ENCODE assay signal across 13 cellular contexts in genomic region chr6:160391419-160392116, GRCh38. TPM values are rescaled to one million over a fixed set of nuclear protein-coding genes. Genes with fewer than 3 reads are reported as not detected.
DNase-seq lines count a peak whose midpoint lies in the region; ATAC-seq and TF ChIP-seq lines count a peak whose summit lies in the region.
"Had no signal": no experiment of that assay in that cellular context is flagged by ENCODE, and none has a peak within 500 bp of the region (broad histone marks: within the 10 kb centered on the region; RNA-seq: fewer than 3 reads in every experiment).

No MANE protein-coding gene starts in this region.

- dilution Hi-C loops in mammary epithelial cell (cut with HindIII; ENCODE audit: low sequenced_read_pairs), result no loop called here

- 2% methylated on average over 7 of the region's 7 CpGs for WGBS in SK-N-SH (ENCODE audit: low lambda C conversion rate)
- WGBS in mammary epithelial cell (ENCODE audit: low coverage, missing lambda C conversion rate), result 33% methylated on average over 7 of the region's 7 CpGs
- WGBS in aorta, 2 donors, result 52 to 56% methylated on average over 7 of the region's 7 CpGs

- H2AFZ ChIP-seq in SK-N-SH (ENCODE audit: low read depth), result no peak overlapping the region
- peak overlapping the region; percentile 60 for H2AFZ ChIP-seq in mammary epithelial cell (ENCODE audit: low read depth, low read length)

- TF ChIP-seq RAD21 in SK-N-SH (IDR thresholded peaks at IDR 0.05; ENCODE audit: low read length), result no peak

- H3K4me1 ChIP-seq in SK-N-SH (ENCODE audit: control insufficient read depth in 1 of 2, insufficient read depth in 2 of 2, low read depth in 1 of 2, low read length in 1 of 2) (no peaks in the 10 kb centered on the region), mammary epithelial cell (ENCODE audit: insufficient read depth, low read length) (peaks cover 52% of the 10 kb centered on the region), mucosa of descending colon (ENCODE audit: low read depth) (peaks cover 7% of the 10 kb centered on the region), aorta (ENCODE audit: control insufficient read depth in 1 of 2, insufficient read depth in 2 of 2, low read length in 2 of 2) (peaks cover 11 to 26% of the 10 kb centered on the region in 2 donors), left ventricle myocardium inferior (no peaks in the 10 kb centered on the region)

- H3K4me3 ChIP-seq in SK-N-SH (ENCODE audit: low read depth in 2 of 2, low read length in 1 of 2) (no peak overlapping the region), mammary epithelial cell (replicated peaks in 1 of 3; ENCODE audit: insufficient read depth in 1 of 3, low read depth in 2 of 3, low read length in 3 of 3) (peak overlapping the region in 1 of 3 experiments; percentile 12), mucosa of descending colon (no peak overlapping the region), aorta (ENCODE audit: low read length in 2 of 2) (no peak overlapping the region), left ventricle myocardium inferior (no peak overlapping the region)

- H3K4me2 ChIP-seq in SK-N-SH (no peak overlapping the region), mammary epithelial cell (ENCODE audit: insufficient read depth, low read depth, low read length) (peak overlapping the region; percentile 77)

- no peaks in the 10 kb centered on the region for H3F3A ChIP-seq in SK-N-SH (replicated peaks; ENCODE audit: insufficient read depth)

- no peak for TF ChIP-seq CTCF in SK-N-SH (IDR thresholded peaks at IDR 0.05)
- TF ChIP-seq CTCF in mammary epithelial cell (conservative IDR thresholded peaks at IDR 0.05 in 1 of 2, IDR thresholded peaks at IDR 0.05 in 1 of 2; ENCODE audit: extremely low read depth in 1 of 2, insufficient read depth in 1 of 2, low read depth in 1 of 2, low read length in 2 of 2), result no peak
- TF ChIP-seq CTCF in mucosa of descending colon (IDR thresholded peaks at IDR 0.05), result no peak
- no peak for TF ChIP-seq CTCF in left ventricle myocardium inferior (IDR thresholded peaks at IDR 0.05; ENCODE audit: borderline replicate concordance)

- no peaks in the 10 kb centered on the region for H3K79me2 ChIP-seq in SK-N-SH (ENCODE audit: insufficient read depth)
- no peaks in the 10 kb centered on the region for H3K79me2 ChIP-seq in mammary epithelial cell (ENCODE audit: insufficient read depth, low read length)

- H4K20me1 ChIP-seq in SK-N-SH (ENCODE audit: insufficient read depth) (no peaks in the 10 kb centered on the region), mammary epithelial cell (ENCODE audit: insufficient read depth, low read length) (no peaks in the 10 kb centered on the region)

- CTCF ChIA-PET in SK-N-SH (lab: Yijun Ruan, JAX) (no interaction called here), mammary epithelial cell (lab: Charles Lee; ENCODE audit: low non-redundant PET) (no interaction called here)

- H3K27me3 ChIP-seq in SK-N-SH (ENCODE audit: insufficient read depth) (no peaks in the 10 kb centered on the region), mammary epithelial cell (ENCODE audit: insufficient read depth, low read length) (no peaks in the 10 kb centered on the region), aorta (ENCODE audit: control insufficient read depth in 1 of 2, insufficient read depth in 2 of 2, low read length in 1 of 2) (no peaks in the 10 kb centered on the region), left ventricle myocardium inferior (ENCODE audit: low read depth) (no peaks in the 10 kb centered on the region)

- DNase-seq in SK-N-SH (no peak), mammary epithelial cell (peak; percentile 74), mucosa of descending colon (peak in 1 of 3 donors; percentile 12), aorta (no peak), Right ventricle myocardium inferior (ENCODE audit: missing footprints) (no peak), left ventricle myocardium inferior (no peak), hepatic stellate cell (ENCODE audit: low spot score) (no peak)
- DNase-seq: activated CD8-positive, alpha-beta T cell treated with anti-CD3 and anti-CD28 coated beads for 36 hours; GDM1; GOT3; NCI-H510A; SW 1271 had no signal

- H3K27ac ChIP-seq in SK-N-SH (ENCODE audit: low read depth in 2 of 2, low read length in 1 of 2) (no peak overlapping the region), mammary epithelial cell (ENCODE audit: insufficient read depth, low read depth, low read length) (peak overlapping the region; percentile 70), aorta (ENCODE audit: low read depth in 1 of 2, low read length in 2 of 2) (peak overlapping the region; percentile 33 to 74), left ventricle myocardium inferior (replicated peaks) (no peak overlapping the region)

- POLR2A ChIA-PET in SK-N-SH (lab: Yijun Ruan, JAX), result no interaction called here

- H3K9ac ChIP-seq in SK-N-SH (no peak overlapping the region), mammary epithelial cell (ENCODE audit: insufficient read depth, low read length) (peak overlapping the region; percentile 11)

- intact Hi-C loops in mammary epithelial cell (cut with micrococcal nuclease) (no loop called here), mucosa of descending colon (cut with DNase I, micrococcal nuclease) (no loop called here), aorta (cut with DNase I) (no loop called here), Right ventricle myocardium inferior (cut with DNase I) (no loop called here), left ventricle myocardium inferior (cut with micrococcal nuclease) (no loop called here)

- no peak for TF ChIP-seq EP300 in SK-N-SH (IDR thresholded peaks at IDR 0.05; ENCODE audit: borderline replicate concordance in 1 of 2, low read depth in 1 of 2, low read length in 1 of 2)

- ATAC-seq in SK-N-SH treated with all-trans-retinoic acid at 6 μM for 48 hours, result peak; percentile 49; the same call in 2 of the 3 replicates
- peak; percentile 78 for ATAC-seq in mucosa of descending colon
- no peak for ATAC-seq in aorta (ENCODE audit: low FRiP score)
- no peak for ATAC-seq in Right ventricle myocardium inferior
- ATAC-seq: activated CD8-positive, alpha-beta T cell treated with anti-CD3 and anti-CD28 coated beads for 36 hours had no signal

- in situ Hi-C loops in mammary epithelial cell (cut with MboI; ENCODE audit: low sequenced_read_pairs in 2 of 2), result no loop called here

- H3K9me3 ChIP-seq in SK-N-SH (no peaks in the 10 kb centered on the region), mammary epithelial cell (replicated peaks; ENCODE audit: insufficient read depth, low read length) (no peaks in the 10 kb centered on the region), mucosa of descending colon (no peaks in the 10 kb centered on the region), aorta (ENCODE audit: control insufficient read depth, low read length) (no peaks in the 10 kb centered on the region), left ventricle myocardium inferior (replicated peaks) (no peaks in the 10 kb centered on the region)

- H3K36me3 ChIP-seq in SK-N-SH (replicated peaks in 1 of 2; ENCODE audit: control insufficient read depth in 1 of 2, insufficient read depth in 2 of 2, low read length in 1 of 2), result no peaks in the 10 kb centered on the region
- no peaks in the 10 kb centered on the region for H3K36me3 ChIP-seq in mammary epithelial cell (ENCODE audit: insufficient read depth, low read length)
- H3K36me3 ChIP-seq in mucosa of descending colon (ENCODE audit: low read depth), result no peaks in the 10 kb centered on the region
- no peaks in the 10 kb centered on the region for H3K36me3 ChIP-seq in aorta (ENCODE audit: control insufficient read depth in 1 of 2, insufficient read depth in 2 of 2, low read length in 1 of 2)
- no peaks in the 10 kb centered on the region for H3K36me3 ChIP-seq in left ventricle myocardium inferior

- H3K9me2 ChIP-seq in SK-N-SH, result no peaks in the 10 kb centered on the region

- BruUV-seq in mammary epithelial cell (replicated peaks; lab: Mats Ljungman, UMichigan), result no TSS peak

TF ChIP-seq in SK-N-SH treated with all-trans-retinoic acid at 6 μM for 48 hours, 23 proteins besides CTCF, POLR2A, EP300 and RAD21 (continues in another document):
- TF ChIP-seq ESRRG (CRISPR knock-in tag; IDR thresholded peaks at IDR 0.05) (no peak), RARB (CRISPR knock-in tag; IDR thresholded peaks at IDR 0.05) (no peak), ZNF565 (CRISPR knock-in tag; conservative IDR thresholded peaks at IDR 0.05; ENCODE audit: low read depth) (no peak), TCF4 (CRISPR knock-in tag; IDR thresholded peaks at IDR 0.05; ENCODE audit: borderline replicate concordance) (no peak)

TF ChIP-seq in SK-N-SH, 30 proteins besides CTCF, POLR2A, EP300 and RAD21:
- no peak for TF ChIP-seq RFX5 (IDR thresholded peaks at IDR 0.05; ENCODE audit: low read length)
- TF ChIP-seq, protein P1, sequence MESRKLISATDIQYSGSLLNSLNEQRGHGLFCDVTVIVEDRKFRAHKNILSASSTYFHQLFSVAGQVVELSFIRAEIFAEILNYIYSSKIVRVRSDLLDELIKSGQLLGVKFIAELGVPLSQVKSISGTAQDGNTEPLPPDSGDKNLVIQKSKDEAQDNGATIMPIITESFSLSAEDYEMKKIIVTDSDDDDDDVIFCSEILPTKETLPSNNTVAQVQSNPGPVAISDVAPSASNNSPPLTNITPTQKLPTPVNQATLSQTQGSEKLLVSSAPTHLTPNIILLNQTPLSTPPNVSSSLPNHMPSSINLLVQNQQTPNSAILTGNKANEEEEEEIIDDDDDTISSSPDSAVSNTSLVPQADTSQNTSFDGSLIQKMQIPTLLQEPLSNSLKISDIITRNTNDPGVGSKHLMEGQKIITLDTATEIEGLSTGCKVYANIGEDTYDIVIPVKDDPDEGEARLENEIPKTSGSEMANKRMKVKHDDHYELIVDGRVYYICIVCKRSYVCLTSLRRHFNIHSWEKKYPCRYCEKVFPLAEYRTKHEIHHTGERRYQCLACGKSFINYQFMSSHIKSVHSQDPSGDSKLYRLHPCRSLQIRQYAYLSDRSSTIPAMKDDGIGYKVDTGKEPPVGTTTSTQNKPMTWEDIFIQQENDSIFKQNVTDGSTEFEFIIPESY (IDR thresholded peaks at IDR 0.05; ENCODE audit: borderline replicate concordance, low read depth), result no peak
- TF ChIP-seq CHD2 (IDR thresholded peaks at IDR 0.05; ENCODE audit: low read length, partially characterized antibody), result no peak
- TF ChIP-seq NFIC (IDR thresholded peaks at IDR 0.05; ENCODE audit: borderline replicate concordance), result no peak
- TF ChIP-seq TEAD4 (IDR thresholded peaks at IDR 0.05; ENCODE audit: borderline replicate concordance, insufficient read depth), result no peak

RNA-seq across cellular contexts. Expression of gene SLC22A3, which starts 43.4 kb away (rescaled TPM):
- polyA plus RNA-seq in SK-N-SH (2012; rRNA removed) (not detected in 2 replicates), mammary epithelial cell (0.52 TPM), aorta (10 to 100 TPM; 28.1 to 33.2 TPM)
- polyA plus RNA-seq in SK-N-SH (2012; cell fraction: cytosol; rRNA removed), result not detected in 2 replicates
- polyA plus RNA-seq in SK-N-SH (2012; cell fraction: nucleus; rRNA removed), result not detected in 2 replicates
- total RNA-seq in mammary epithelial cell (1 to 10 TPM in 1 of 2 donors, under 1 TPM in 1; 0.33 to 1.4 TPM), mucosa of descending colon (1 to 10 TPM; 1.4 to 7.3 (median 1.6) TPM), aorta (10 to 100 TPM; 48.4 to 61.0 TPM), Right ventricle myocardium inferior (1.8 TPM), left ventricle myocardium inferior (1.0 TPM)
- polyA minus RNA-seq in mammary epithelial cell, result not detected
- total RNA-seq: activated CD8-positive, alpha-beta T cell treated with anti-CD3 and anti-CD28 coated beads for 36 hours had no signal

Comparison
In these comparisons a context has a peak if more than half of its experiments do, and no peak if none do; other contexts are left out.
1. ATAC-seq: peak in SK-N-SH treated with all-trans-retinoic acid at 6 μM for 48 hours (single experiment) and mucosa of descending colon (single experiment); none in aorta (single experiment) and Right ventricle myocardium inferior (single experiment).
2. H3K27ac ChIP-seq: peak in mammary epithelial cell (single experiment) and aorta (2 of 2); none in SK-N-SH (0 of 2) and left ventricle myocardium inferior (single experiment).
3. RNA of gene SLC22A3, which starts 43.4 kb away (total RNA-seq): 48.4 to 61.0 TPM in aorta; 1.8 TPM in Right ventricle myocardium inferior (single experiment), 1.4 to 7.3 TPM in mucosa of descending colon, 0.33 to 1.4 TPM in mammary epithelial cell and 1.0 TPM in left ventricle myocardium inferior (single experiment); every median in the first group is over 4 times any median in the second.